1 cellular context compared by ENCODE assay signal in the genomic region with DNA sequence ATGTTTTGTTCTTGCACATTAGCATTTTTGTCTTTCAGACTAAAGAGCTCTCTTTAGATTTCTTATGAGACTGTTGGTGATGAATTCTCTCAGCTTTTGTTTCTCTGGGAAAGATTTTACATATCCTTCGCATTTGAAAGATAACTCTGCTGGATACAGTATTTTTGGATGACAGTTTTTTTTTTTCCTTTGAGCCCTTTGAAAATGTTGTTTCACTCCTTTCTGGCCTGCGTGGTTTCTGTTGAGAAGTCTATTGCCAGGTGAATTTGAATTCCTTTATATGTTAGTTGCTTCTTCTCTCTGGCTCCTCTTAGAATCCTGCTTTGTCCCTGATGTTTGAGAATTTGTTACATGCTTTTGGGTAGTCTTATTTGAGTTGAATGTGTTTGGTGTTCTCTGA.
A peak's percentile ranks its signal among the peaks of the same experiment; 100 is the strongest.
TF ChIP-seq lines count a peak whose summit lies in the region.

No MANE protein-coding gene starts in this region.

TF ChIP-seq in H1, 55 proteins besides CTCF, POLR2A, EP300 and RAD21:
- TF ChIP-seq NANOG (IDR thresholded peaks at IDR 0.05; ENCODE audit: insufficient read depth, low read depth, low read length, poor library complexity, severe bottlenecking) (no peak), RNF2 (IDR thresholded peaks at IDR 0.05; ENCODE audit: borderline replicate concordance, low read depth, low read length, missing control alignments, poor library complexity, severe bottlenecking) (no peak), POU5F1 (IDR thresholded peaks at IDR 0.05; ENCODE audit: low read depth, low read length) (no peak), TEAD4 (IDR thresholded peaks at IDR 0.05; ENCODE audit: low read depth, low read length) (no peak), HDAC2 (IDR thresholded peaks at IDR 0.05; ENCODE audit: borderline replicate concordance in 1 of 2, low read depth in 2 of 2, low read length in 2 of 2) (no peak), BCL11A (IDR thresholded peaks at IDR 0.05; ENCODE audit: low read depth in 2 of 2, low read length in 2 of 2) (no peak), TCF12 (IDR thresholded peaks at IDR 0.05; ENCODE audit: low read depth, low read length) (0 out of 2 replicates have a peak, but pooled peaks have one; percentile 31), SP2 (IDR thresholded peaks at IDR 0.05; ENCODE audit: low read length) (no peak)
- TF ChIP-seq, protein P1, sequence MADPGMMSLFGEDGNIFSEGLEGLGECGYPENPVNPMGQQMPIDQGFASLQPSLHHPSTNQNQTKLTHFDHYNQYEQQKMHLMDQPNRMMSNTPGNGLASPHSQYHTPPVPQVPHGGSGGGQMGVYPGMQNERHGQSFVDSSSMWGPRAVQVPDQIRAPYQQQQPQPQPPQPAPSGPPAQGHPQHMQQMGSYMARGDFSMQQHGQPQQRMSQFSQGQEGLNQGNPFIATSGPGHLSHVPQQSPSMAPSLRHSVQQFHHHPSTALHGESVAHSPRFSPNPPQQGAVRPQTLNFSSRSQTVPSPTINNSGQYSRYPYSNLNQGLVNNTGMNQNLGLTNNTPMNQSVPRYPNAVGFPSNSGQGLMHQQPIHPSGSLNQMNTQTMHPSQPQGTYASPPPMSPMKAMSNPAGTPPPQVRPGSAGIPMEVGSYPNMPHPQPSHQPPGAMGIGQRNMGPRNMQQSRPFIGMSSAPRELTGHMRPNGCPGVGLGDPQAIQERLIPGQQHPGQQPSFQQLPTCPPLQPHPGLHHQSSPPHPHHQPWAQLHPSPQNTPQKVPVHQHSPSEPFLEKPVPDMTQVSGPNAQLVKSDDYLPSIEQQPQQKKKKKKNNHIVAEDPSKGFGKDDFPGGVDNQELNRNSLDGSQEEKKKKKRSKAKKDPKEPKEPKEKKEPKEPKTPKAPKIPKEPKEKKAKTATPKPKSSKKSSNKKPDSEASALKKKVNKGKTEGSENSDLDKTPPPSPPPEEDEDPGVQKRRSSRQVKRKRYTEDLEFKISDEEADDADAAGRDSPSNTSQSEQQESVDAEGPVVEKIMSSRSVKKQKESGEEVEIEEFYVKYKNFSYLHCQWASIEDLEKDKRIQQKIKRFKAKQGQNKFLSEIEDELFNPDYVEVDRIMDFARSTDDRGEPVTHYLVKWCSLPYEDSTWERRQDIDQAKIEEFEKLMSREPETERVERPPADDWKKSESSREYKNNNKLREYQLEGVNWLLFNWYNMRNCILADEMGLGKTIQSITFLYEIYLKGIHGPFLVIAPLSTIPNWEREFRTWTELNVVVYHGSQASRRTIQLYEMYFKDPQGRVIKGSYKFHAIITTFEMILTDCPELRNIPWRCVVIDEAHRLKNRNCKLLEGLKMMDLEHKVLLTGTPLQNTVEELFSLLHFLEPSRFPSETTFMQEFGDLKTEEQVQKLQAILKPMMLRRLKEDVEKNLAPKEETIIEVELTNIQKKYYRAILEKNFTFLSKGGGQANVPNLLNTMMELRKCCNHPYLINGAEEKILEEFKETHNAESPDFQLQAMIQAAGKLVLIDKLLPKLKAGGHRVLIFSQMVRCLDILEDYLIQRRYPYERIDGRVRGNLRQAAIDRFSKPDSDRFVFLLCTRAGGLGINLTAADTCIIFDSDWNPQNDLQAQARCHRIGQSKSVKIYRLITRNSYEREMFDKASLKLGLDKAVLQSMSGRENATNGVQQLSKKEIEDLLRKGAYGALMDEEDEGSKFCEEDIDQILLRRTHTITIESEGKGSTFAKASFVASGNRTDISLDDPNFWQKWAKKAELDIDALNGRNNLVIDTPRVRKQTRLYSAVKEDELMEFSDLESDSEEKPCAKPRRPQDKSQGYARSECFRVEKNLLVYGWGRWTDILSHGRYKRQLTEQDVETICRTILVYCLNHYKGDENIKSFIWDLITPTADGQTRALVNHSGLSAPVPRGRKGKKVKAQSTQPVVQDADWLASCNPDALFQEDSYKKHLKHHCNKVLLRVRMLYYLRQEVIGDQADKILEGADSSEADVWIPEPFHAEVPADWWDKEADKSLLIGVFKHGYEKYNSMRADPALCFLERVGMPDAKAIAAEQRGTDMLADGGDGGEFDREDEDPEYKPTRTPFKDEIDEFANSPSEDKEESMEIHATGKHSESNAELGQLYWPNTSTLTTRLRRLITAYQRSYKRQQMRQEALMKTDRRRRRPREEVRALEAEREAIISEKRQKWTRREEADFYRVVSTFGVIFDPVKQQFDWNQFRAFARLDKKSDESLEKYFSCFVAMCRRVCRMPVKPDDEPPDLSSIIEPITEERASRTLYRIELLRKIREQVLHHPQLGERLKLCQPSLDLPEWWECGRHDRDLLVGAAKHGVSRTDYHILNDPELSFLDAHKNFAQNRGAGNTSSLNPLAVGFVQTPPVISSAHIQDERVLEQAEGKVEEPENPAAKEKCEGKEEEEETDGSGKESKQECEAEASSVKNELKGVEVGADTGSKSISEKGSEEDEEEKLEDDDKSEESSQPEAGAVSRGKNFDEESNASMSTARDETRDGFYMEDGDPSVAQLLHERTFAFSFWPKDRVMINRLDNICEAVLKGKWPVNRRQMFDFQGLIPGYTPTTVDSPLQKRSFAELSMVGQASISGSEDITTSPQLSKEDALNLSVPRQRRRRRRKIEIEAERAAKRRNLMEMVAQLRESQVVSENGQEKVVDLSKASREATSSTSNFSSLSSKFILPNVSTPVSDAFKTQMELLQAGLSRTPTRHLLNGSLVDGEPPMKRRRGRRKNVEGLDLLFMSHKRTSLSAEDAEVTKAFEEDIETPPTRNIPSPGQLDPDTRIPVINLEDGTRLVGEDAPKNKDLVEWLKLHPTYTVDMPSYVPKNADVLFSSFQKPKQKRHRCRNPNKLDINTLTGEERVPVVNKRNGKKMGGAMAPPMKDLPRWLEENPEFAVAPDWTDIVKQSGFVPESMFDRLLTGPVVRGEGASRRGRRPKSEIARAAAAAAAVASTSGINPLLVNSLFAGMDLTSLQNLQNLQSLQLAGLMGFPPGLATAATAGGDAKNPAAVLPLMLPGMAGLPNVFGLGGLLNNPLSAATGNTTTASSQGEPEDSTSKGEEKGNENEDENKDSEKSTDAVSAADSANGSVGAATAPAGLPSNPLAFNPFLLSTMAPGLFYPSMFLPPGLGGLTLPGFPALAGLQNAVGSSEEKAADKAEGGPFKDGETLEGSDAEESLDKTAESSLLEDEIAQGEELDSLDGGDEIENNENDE (IDR thresholded peaks at IDR 0.05; ENCODE audit: insufficient replicate concordance, low read length): peak; percentile 70
